Comparison of ENCODE assay signal across 1 cellular context in the genomic region with DNA sequence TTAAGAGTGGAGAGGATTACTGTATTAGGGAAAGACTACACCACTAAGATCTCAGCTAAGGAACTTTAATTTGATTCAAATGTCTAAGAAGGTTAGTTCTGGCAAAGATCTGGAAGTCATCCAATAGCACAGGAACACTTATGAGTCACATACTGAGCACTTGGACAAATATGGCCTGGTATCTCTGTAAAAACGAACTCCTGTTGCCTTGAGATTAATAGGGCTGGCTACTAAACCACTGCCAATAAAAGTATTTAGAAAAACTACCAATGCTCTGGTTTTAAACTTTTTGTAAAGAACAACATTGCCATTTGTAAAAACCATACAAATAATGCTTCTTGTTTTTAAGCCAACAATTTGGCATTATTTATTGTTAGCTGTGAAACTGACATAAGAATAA.
TF ChIP-seq lines count a peak whose summit lies in the region.

No MANE protein-coding gene starts in this region.

TF ChIP-seq in HEK293, 187 proteins besides CTCF, POLR2A, EP300 and RAD21 (continued from another document):
- TF ChIP-seq ZNF148 (tag by site-specific recombination; IDR thresholded peaks at IDR 0.05; ENCODE audit: borderline replicate concordance): no peak
- peak; percentile 90 for TF ChIP-seq PRDM6 (tag by site-specific recombination; IDR thresholded peaks at IDR 0.05)
- TF ChIP-seq FEZF1 (tag by site-specific recombination; IDR thresholded peaks at IDR 0.05): peak; percentile 51; the same call in 1 of the 2 replicates
- TF ChIP-seq YY2 (tag by site-specific recombination; IDR thresholded peaks at IDR 0.05): no peak
- TF ChIP-seq ZBTB17 (tag by site-specific recombination; IDR thresholded peaks at IDR 0.05): 0 out of 2 replicates have a peak, but pooled peaks have one; percentile 32
- peak; percentile 49; the same call in 1 of the 2 replicates for TF ChIP-seq ZNF664 (tag by site-specific recombination; IDR thresholded peaks at IDR 0.05)
- no peak for TF ChIP-seq ZNF837 (tag by site-specific recombination; IDR thresholded peaks at IDR 0.05)
- TF ChIP-seq ZNF366 (tag by site-specific recombination; conservative IDR thresholded peaks at IDR 0.05): 0 out of 2 replicates have a peak, but pooled peaks have one; percentile 28
- TF ChIP-seq SP2 (tag by site-specific recombination; IDR thresholded peaks at IDR 0.05): no peak
TF ChIP-seq in HEK293: peak in this region for 9.
